Comparison of ENCODE assay signal across 11 cellular contexts in genomic region chr4:40189997-40190396, GRCh38. TPM values are rescaled to one million over a fixed set of nuclear protein-coding genes. Genes with fewer than 3 reads are reported as not detected.
DNase-seq lines count a peak whose midpoint lies in the region; TF ChIP-seq lines count a peak whose summit lies in the region.
"Had no signal": no experiment of that assay in that cellular context is flagged by ENCODE, and none has a peak within 500 bp of the region (broad histone marks: within the 10 kb centered on the region; RNA-seq: fewer than 3 reads in every experiment).

No MANE protein-coding gene starts in this region.

- H3K4me3 Mint-ChIP-seq in activated T-cell treated with anti-CD3 and anti-CD28 coated beads, Interleukin-2, amount 50 U/mL, for 24 hours, result peak overlapping the region; percentile 91
- peak overlapping the region; percentile 73 for H3K4me3 Mint-ChIP-seq in activated CD4-positive, alpha-beta memory T cell treated with anti-CD3 and anti-CD28 coated beads for 36 hours
- peak overlapping the region in 1 of 2 donors; percentile 20 for H3K4me3 Mint-ChIP-seq in CD14-positive monocyte

- in situ Hi-C loops in brain microvascular endothelial cell (cut with HindIII; ENCODE audit: low pct_ligation_motif_present, low sequenced_read_pairs), result no loop called here

- intact Hi-C loops in activated CD4-positive, alpha-beta memory T cell treated with anti-CD3 and anti-CD28 coated beads for 36 hours (cut with micrococcal nuclease), result loop anchor here (10.0 kb wide), 1 partner anchor 65 kb away; no protein-coding TSS in a partner anchor
- intact Hi-C loops in spleen (cut with DNase I; ENCODE audit: low total_unique reads), result no loop called here
- intact Hi-C loops in CD14-positive monocyte (cut with micrococcal nuclease), result no loop called here

- 81 to 89% (median 86%) methylated on average over 6 of the region's 6 CpGs for WGBS in spleen, 5 donors

- TF ChIP-seq CTCF in spleen (IDR thresholded peaks at IDR 0.05 in 8 of 11, conservative IDR thresholded peaks at IDR 0.05 in 3 of 11), result no peak
- TF ChIP-seq CTCF in brain microvascular endothelial cell (IDR thresholded peaks at IDR 0.05; ENCODE audit: low read depth, low read length, missing control alignments), result no peak
- no peak for TF ChIP-seq CTCF in CD14-positive monocyte (IDR thresholded peaks at IDR 0.05)

- no peaks in the 10 kb centered on the region for H3K27me3 Mint-ChIP-seq in activated T-cell treated with anti-CD3 and anti-CD28 coated beads, Interleukin-2, amount 50 U/mL, for 24 hours
- H3K27me3 Mint-ChIP-seq in activated CD4-positive, alpha-beta memory T cell treated with anti-CD3 and anti-CD28 coated beads for 36 hours, result no peaks in the 10 kb centered on the region
- H3K27me3 Mint-ChIP-seq in CD14-positive monocyte (ENCODE audit: low read depth in 3 of 3), result peaks cover 1 to 9% (median 3%) of the 10 kb centered on the region in 3 donors

- POLR2A ChIA-PET in activated CD4-positive, alpha-beta memory T cell treated with anti-CD3 and anti-CD28 coated beads for 36 hours (lab: Charles Lee), result interaction anchor here (3.2 kb wide), 1 partner anchor 10 kb away, joined by 26 read pairs; no protein-coding TSS in a partner anchor

- H3K27me3 ChIP-seq in spleen (replicated peaks in 1 of 7) (no peaks in the 10 kb centered on the region), brain microvascular endothelial cell (replicated peaks) (no peaks in the 10 kb centered on the region)

- no peak for DNase-seq in activated T-cell treated with anti-CD3 and anti-CD28 coated beads, Interleukin-2, amount 50 U/mL, for 24 hours
- no peak for DNase-seq in activated T-cell treated with anti-CD3 and anti-CD28 coated beads, Interleukin-2, amount 50 U/mL, for 1 hour
- DNase-seq in NCI-H146 treated with DMSO at 0.1 percent for 48 hours (lab: John Stamatoyannopoulos, UW; ENCODE audit: unreplicated experiment) (peak; percentile 29), spleen (no peak), OCI-M2 (lab: John Stamatoyannopoulos, UW; ENCODE audit: unreplicated experiment) (no peak), brain microvascular endothelial cell (no peak), CD14-positive monocyte (ENCODE audit: low spot score) (no peak)
- no peak for DNase-seq in activated CD4-positive, alpha-beta memory T cell treated with anti-CD3 and anti-CD28 coated beads for 36 hours
- DNase-seq: substantia nigra had no signal

- H3K27ac Mint-ChIP-seq in activated T-cell treated with anti-CD3 and anti-CD28 coated beads, Interleukin-2, amount 50 U/mL, for 24 hours, result peak overlapping the region; percentile 95
- peak overlapping the region; percentile 75 for H3K27ac Mint-ChIP-seq in activated CD4-positive, alpha-beta memory T cell treated with anti-CD3 and anti-CD28 coated beads for 36 hours
- H3K27ac Mint-ChIP-seq in CD14-positive monocyte, result no peak overlapping the region

- CTCF ChIA-PET in activated CD4-positive, alpha-beta memory T cell treated with anti-CD3 and anti-CD28 coated beads for 36 hours (lab: Charles Lee), result interaction anchor here (1.0 to 3.7 kb wide), 2 partner anchors 41 to 119 kb away, joined by 4 to 18 read pairs; no protein-coding TSS in a partner anchor

- H3K9me3 ChIP-seq in spleen, result no peaks in the 10 kb centered on the region

- H3K27ac ChIP-seq in spleen (peak overlapping the region in 5 of 8 donors; percentile 44 to 94 (median 91)), brain microvascular endothelial cell (no peak overlapping the region)

- H3K36me3 ChIP-seq in spleen, result no peaks in the 10 kb centered on the region
- H3K36me3 ChIP-seq in brain microvascular endothelial cell (replicated peaks), result no peaks in the 10 kb centered on the region

- H3K36me3 Mint-ChIP-seq in activated T-cell treated with anti-CD3 and anti-CD28 coated beads, Interleukin-2, amount 50 U/mL, for 24 hours (ENCODE audit: low read depth), result no peaks in the 10 kb centered on the region
- no peaks in the 10 kb centered on the region for H3K36me3 Mint-ChIP-seq in activated CD4-positive, alpha-beta memory T cell treated with anti-CD3 and anti-CD28 coated beads for 36 hours
- H3K36me3 Mint-ChIP-seq in CD14-positive monocyte, result peaks cover 0 to 3% of the 10 kb centered on the region in 2 donors

- peaks cover 0 to 92% (median 36%) of the 10 kb centered on the region in 6 donors for H3K4me1 ChIP-seq in spleen

- H3K4me1 Mint-ChIP-seq in activated T-cell treated with anti-CD3 and anti-CD28 coated beads, Interleukin-2, amount 50 U/mL, for 24 hours (ENCODE audit: low read depth), result peaks cover 83% of the 10 kb centered on the region
- H3K4me1 Mint-ChIP-seq in activated CD4-positive, alpha-beta memory T cell treated with anti-CD3 and anti-CD28 coated beads for 36 hours (ENCODE audit: low read depth), result peaks cover 77% of the 10 kb centered on the region
- H3K4me1 Mint-ChIP-seq in CD14-positive monocyte, result peaks cover 39% of the 10 kb centered on the region

- no peaks in the 10 kb centered on the region for H3K9me3 Mint-ChIP-seq in activated T-cell treated with anti-CD3 and anti-CD28 coated beads, Interleukin-2, amount 50 U/mL, for 24 hours
- no peaks in the 10 kb centered on the region for H3K9me3 Mint-ChIP-seq in activated CD4-positive, alpha-beta memory T cell treated with anti-CD3 and anti-CD28 coated beads for 36 hours
- H3K9me3 Mint-ChIP-seq in CD14-positive monocyte, result no peaks in the 10 kb centered on the region

- TF ChIP-seq POLR2A in spleen (IDR thresholded peaks at IDR 0.05), result no peak

- H3K4me3 ChIP-seq in spleen, result no peak overlapping the region
- H3K4me3 ChIP-seq in brain microvascular endothelial cell (ENCODE audit: low read depth, low read length), result no peak overlapping the region

RNA-seq across cellular contexts. Expression of gene RHOH, which starts 6.8 kb away (rescaled TPM):
- total RNA-seq in activated CD4-positive, alpha-beta memory T cell treated with anti-CD3 and anti-CD28 coated beads for 36 hours, result 10 to 100 TPM; 97.5 to 98.6 TPM
- 100 to 1,000 TPM in 1 of 7 donors, 10 to 100 TPM in 6; 51.4 to 100 (median 72.0) TPM for total RNA-seq in spleen
- polyA plus RNA-seq in spleen, result 100 to 1,000 TPM in 1 of 3 donors, 10 to 100 TPM in 2; 70.3 to 112 (median 76.6) TPM
- polyA plus RNA-seq in CD14-positive monocyte, result 1 to 10 TPM; 1.2 to 1.4 TPM
- polyA plus RNA-seq: BJ, neural cell had no signal

Comparison
In these comparisons a context has a peak if more than half of its experiments do, and no peak if none do; other contexts are left out.
1. H3K27ac Mint-ChIP-seq: peak in activated T-cell treated with anti-CD3 and anti-CD28 coated beads, Interleukin-2, amount 50 U/mL, for 24 hours (single experiment) and activated CD4-positive, alpha-beta memory T cell treated with anti-CD3 and anti-CD28 coated beads for 36 hours (single experiment); none in CD14-positive monocyte (0 of 7).